In the genomic region with DNA sequence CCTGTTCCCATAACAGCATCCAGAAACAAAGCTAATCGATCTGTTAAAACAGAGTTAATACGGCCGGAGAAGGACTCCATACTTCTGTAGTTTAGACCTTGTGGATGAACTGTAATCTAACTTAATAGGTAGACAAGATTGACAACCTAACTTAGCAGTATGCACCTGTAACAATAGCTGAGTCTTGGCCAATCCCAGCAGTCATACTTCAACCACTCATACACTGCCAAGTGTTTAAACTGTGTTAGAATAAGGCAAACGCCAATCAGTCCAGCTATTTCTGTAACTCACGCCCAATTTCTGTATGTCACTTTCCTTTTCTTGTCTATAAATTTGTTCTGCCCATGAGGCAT, we compare ENCODE assay signal across 13 cellular contexts. TPM values are rescaled to one million over a fixed set of nuclear protein-coding genes. Genes with fewer than 3 reads are reported as not detected.
DNase-seq lines count a peak whose midpoint lies in the region; ATAC-seq and TF ChIP-seq lines count a peak whose summit lies in the region.
"Had no signal": no experiment of that assay in that cellular context is flagged by ENCODE, and none has a peak within 500 bp of the region (broad histone marks: within the 10 kb centered on the region; RNA-seq: fewer than 3 reads in every experiment).

No MANE protein-coding gene starts in this region.

- H2BK12ac ChIP-seq in neuronal stem cell (ENCODE audit: low read length): no peak overlapping the region

- no peak for TF ChIP-seq POLR2A in heart left ventricle (IDR thresholded peaks at IDR 0.05)

- no peak overlapping the region for H2BK15ac ChIP-seq in neuronal stem cell (ENCODE audit: low read length)

- H3K4me2 ChIP-seq in neuronal stem cell (ENCODE audit: insufficient read depth, low read length, poor library complexity, severe bottlenecking): no peak overlapping the region

- peaks cover 11% of the 10 kb centered on the region for H3K27me3 Mint-ChIP-seq in activated B cell treated with CpG ODN at 0.5 μM for 24 hours
- H3K27me3 Mint-ChIP-seq: brain had no signal

- DNase-seq in activated B cell treated with CpG ODN at 0.5 μM for 24 hours: no peak
- DNase-seq in neuronal stem cell (ENCODE audit: low spot score): no peak
- DNase-seq in heart left ventricle: no peak
- DNase-seq: GOT3 had no signal

- no peaks in the 10 kb centered on the region for H3K9me3 Mint-ChIP-seq in activated B cell treated with CpG ODN at 0.5 μM for 24 hours
- H3K9me3 Mint-ChIP-seq: activated naive CD8-positive, alpha-beta T cell treated with anti-CD3 and anti-CD28 coated beads for 36 hours; activated T-helper 17 cell treated with anti-CD3 and anti-CD28 coated beads, Interleukin-2, amount 50 U/mL, for 72 hours; immature natural killer cell had no signal

- no peak overlapping the region for H4K91ac ChIP-seq in neuronal stem cell (ENCODE audit: low read depth, low read length, poor library complexity)

- H3K9me3 ChIP-seq in HUES6 (ENCODE audit: control insufficient read depth, insufficient read depth, low read depth, low read length) (no peaks in the 10 kb centered on the region), neuronal stem cell (replicated peaks in 1 of 2; ENCODE audit: control insufficient read depth in 2 of 2, insufficient read depth in 1 of 2, low read depth in 1 of 2, low read length in 2 of 2) (no peaks in the 10 kb centered on the region), heart left ventricle (peaks cover 0 to 7% (median 0%) of the 10 kb centered on the region in 12 donors)

- no peak overlapping the region for H4K8ac ChIP-seq in neuronal stem cell (ENCODE audit: low read depth, low read length)

- peaks cover 6% of the 10 kb centered on the region; the same call in 1 of the 2 replicates for H3K4me1 ChIP-seq in HUES6 (ENCODE audit: control insufficient read depth, insufficient read depth, low read length)
- H3K4me1 ChIP-seq in neuronal stem cell (ENCODE audit: control insufficient read depth in 2 of 2, insufficient read depth in 1 of 2, low read depth in 1 of 2, low read length in 2 of 2): peaks cover 0 to 2% of the 10 kb centered on the region in 2 donors
- no peaks in the 10 kb centered on the region for H3K4me1 ChIP-seq in heart left ventricle

- H3K27me3 ChIP-seq in HUES6 (ENCODE audit: control insufficient read depth, insufficient read depth, low read length): no peaks in the 10 kb centered on the region
- H3K27me3 ChIP-seq in neuronal stem cell (ENCODE audit: control insufficient read depth in 3 of 3, insufficient read depth in 3 of 3, low read depth in 1 of 3, low read length in 3 of 3): no peaks in the 10 kb centered on the region
- no peaks in the 10 kb centered on the region for H3K27me3 ChIP-seq in heart left ventricle

- no peak overlapping the region for H2AK5ac ChIP-seq in neuronal stem cell (ENCODE audit: low read depth, low read length)

- WGBS in neuronal stem cell (ENCODE audit: extremely low coverage in 2 of 2, insufficient read length in 2 of 2, insufficient replicate concordance in 1 of 2), 2 donors: no CpG with 5 or more reads among the region's 5 CpGs
- WGBS in heart left ventricle, 4 donors: 75 to 87% (median 76%) methylated on average over 5 of the region's 5 CpGs

- no peak overlapping the region for H3K9ac ChIP-seq in HUES6 (ENCODE audit: low read length)
- no peak overlapping the region for H3K9ac ChIP-seq in neuronal stem cell (ENCODE audit: low read depth, low read length, poor library complexity)

- H3K36me3 Mint-ChIP-seq in activated B cell treated with CpG ODN at 0.5 μM for 24 hours (ENCODE audit: low read depth): no peaks in the 10 kb centered on the region
- H3K36me3 Mint-ChIP-seq: activated naive CD8-positive, alpha-beta T cell treated with anti-CD3 and anti-CD28 coated beads for 36 hours; immature natural killer cell had no signal

- H3K4me3 Mint-ChIP-seq in activated B cell treated with CpG ODN at 0.5 μM for 24 hours: no peak overlapping the region
- H3K4me3 Mint-ChIP-seq: activated naive CD8-positive, alpha-beta T cell treated with anti-CD3 and anti-CD28 coated beads for 36 hours; activated T-helper 17 cell treated with anti-CD3 and anti-CD28 coated beads, Interleukin-2, amount 50 U/mL, for 72 hours; brain had no signal

- peak overlapping the region; percentile 53 for H3K4me3 ChIP-seq in HUES6 (ENCODE audit: low read depth, low read length)
- H3K4me3 ChIP-seq in neuronal stem cell (ENCODE audit: low read length in 2 of 2): no peak overlapping the region
- H3K4me3 ChIP-seq in heart left ventricle: no peak overlapping the region
- H3K4me3 ChIP-seq: coronary artery had no signal

- H3K4ac ChIP-seq in neuronal stem cell (ENCODE audit: low read length): no peak overlapping the region

- H3K14ac ChIP-seq in neuronal stem cell (ENCODE audit: low read length): no peak overlapping the region

- H3K18ac ChIP-seq in neuronal stem cell (ENCODE audit: low read length): no peak overlapping the region

- peak; percentile 4 for TF ChIP-seq CTCF in activated B cell treated with CpG ODN at 0.5 μM for 24 hours (IDR thresholded peaks at IDR 0.05)
- TF ChIP-seq CTCF in heart left ventricle (IDR thresholded peaks at IDR 0.05): no peak

- H3K36me3 ChIP-seq in HUES6 (ENCODE audit: control insufficient read depth, insufficient read depth, low read length) (no peaks in the 10 kb centered on the region), neuronal stem cell (replicated peaks in 1 of 2; ENCODE audit: control insufficient read depth in 2 of 2, insufficient read depth in 2 of 2, low read length in 2 of 2) (no peaks in the 10 kb centered on the region), heart left ventricle (no peaks in the 10 kb centered on the region)

- ATAC-seq in GM19351 (IDR thresholded peaks at IDR 0.05; ENCODE audit: unreplicated experiment): peak; percentile 3
- no peak for ATAC-seq in activated B cell treated with CpG ODN at 0.5 μM for 24 hours (ENCODE audit: low read depth)
- no peak for ATAC-seq in heart left ventricle
- no peak for ATAC-seq in HG03521 (IDR thresholded peaks at IDR 0.05; ENCODE audit: unreplicated experiment)
- ATAC-seq in HG03045 (IDR thresholded peaks at IDR 0.05; ENCODE audit: unreplicated experiment): no peak

- H3K27ac Mint-ChIP-seq in activated B cell treated with CpG ODN at 0.5 μM for 24 hours: no peak overlapping the region
- H3K27ac Mint-ChIP-seq: activated naive CD8-positive, alpha-beta T cell treated with anti-CD3 and anti-CD28 coated beads for 36 hours; activated T-helper 17 cell treated with anti-CD3 and anti-CD28 coated beads, Interleukin-2, amount 50 U/mL, for 72 hours; brain; immature natural killer cell had no signal

- H2AFZ ChIP-seq in neuronal stem cell (ENCODE audit: low read length): peak overlapping the region; percentile 69

- no peak overlapping the region for H2BK120ac ChIP-seq in neuronal stem cell (ENCODE audit: low read depth, low read length)

- CTCF ChIA-PET in activated B cell treated with CpG ODN at 0.5 μM for 24 hours (lab: Charles Lee): interaction anchor here (0.9 to 2.6 kb wide), 9 partner anchors 9 to 689 kb away, joined by 3 to 13 read pairs (median 4); partner anchors contain the start of gene MACIR

- peaks cover 2% of the 10 kb centered on the region for H3K4me1 Mint-ChIP-seq in activated B cell treated with CpG ODN at 0.5 μM for 24 hours
- H3K4me1 Mint-ChIP-seq: activated naive CD8-positive, alpha-beta T cell treated with anti-CD3 and anti-CD28 coated beads for 36 hours; activated T-helper 17 cell treated with anti-CD3 and anti-CD28 coated beads, Interleukin-2, amount 50 U/mL, for 72 hours; brain had no signal

- intact Hi-C loops in activated B cell treated with CpG ODN at 0.5 μM for 24 hours (cut with micrococcal nuclease): loop anchor here (1.0 to 2.0 kb wide), 4 partner anchors 34 to 689 kb away; partner anchors contain the start of gene MACIR
- intact Hi-C loops in heart left ventricle (cut with DNase I): loop anchor here in 1 of 10 donors (10.0 kb wide), 1 partner anchor 150 kb away; no protein-coding TSS in a partner anchor

- H3K27ac ChIP-seq in HUES6 (ENCODE audit: low read depth, low read length): no peak overlapping the region
- no peak overlapping the region for H3K27ac ChIP-seq in neuronal stem cell (replicated peaks; ENCODE audit: low read length)
- H3K27ac ChIP-seq in heart left ventricle: no peak overlapping the region
- H3K27ac ChIP-seq: coronary artery had no signal

- no peak overlapping the region for H3K23ac ChIP-seq in neuronal stem cell (ENCODE audit: low read depth, low read length, poor library complexity)

- H2BK5ac ChIP-seq in neuronal stem cell (ENCODE audit: low read length): no peak overlapping the region

- POLR2A ChIA-PET in activated B cell treated with CpG ODN at 0.5 μM for 24 hours (lab: Charles Lee): interaction anchor here (1.0 kb wide), 1 partner anchor 105 kb away, joined by 3 read pairs; the partner anchor contains the start of genes GIN1 and PPIP5K2

- no peaks in the 10 kb centered on the region for H3K79me1 ChIP-seq in neuronal stem cell (ENCODE audit: low read depth, low read length)

RNA-seq across cellular contexts. Expression of gene MACIR, which starts 33.7 kb away (rescaled TPM):
- total RNA-seq in activated B cell treated with CpG ODN at 0.5 μM for 24 hours (3.9 and 5.1 TPM in 2 replicates), heart left ventricle (1 to 10 TPM; 2.7 to 6.0 (median 4.6) TPM)
- polyA plus RNA-seq in neuronal stem cell (2013, experiment 1 of 2): 14.8 TPM
- 14.6 TPM for polyA plus RNA-seq in neuronal stem cell (2013, experiment 2 of 2)
- 1 to 10 TPM; 2.9 to 3.7 TPM for polyA plus RNA-seq in heart left ventricle
